ENCODE assay signal across 20 cellular contexts in genomic region chr3:197328198-197328597, GRCh38.
"Had no signal": no experiment of that assay in that cellular context is flagged by ENCODE, and none has a peak within 500 bp of the region (broad histone marks: within the 10 kb centered on the region; RNA-seq: fewer than 3 reads in every experiment).

No MANE protein-coding gene starts in this region.

- DNase-seq: activated B cell treated with CpG ODN at 0.5 μM for 24 hours; activated CD4-positive, alpha-beta memory T cell treated with anti-CD3 and anti-CD28 coated beads for 36 hours; activated CD4-positive, alpha-beta T cell treated with anti-CD3 and anti-CD28 coated beads for 1 hour; activated CD4-positive, alpha-beta T cell treated with anti-CD3 and anti-CD28 coated beads, Interleukin-2, amount 10 ng/mL, durations not matched to agents 24 days and 14 days; activated effector memory CD4-positive, alpha-beta T cell treated with anti-CD3 and anti-CD28 coated beads, Interleukin-2, amount 50 U/mL, for 16 hours; activated naive CD4-positive, alpha-beta T cell treated with Interleukin-2 at 50 U/mL for 16 hours; activated naive CD8-positive, alpha-beta T cell treated with anti-CD3 and anti-CD28 coated beads, Interleukin-2, amount 50 U/mL, for 24 hours; activated T-cell treated with anti-CD3 and anti-CD28 coated beads, Interleukin-2, amount 50 U/mL, for 4 hours; amniotic stem cell; KG1; NCI-H1048; NCI-H146; NCI-H187 treated with DMSO at 0.1 percent for 48 hours; NCI-H2081 treated with DMSO at 0.1 percent for 48 hours; NCI-H446 treated with DMSO at 0.1 percent for 48 hours; NCI-H524 treated with DMSO at 0.1 percent for 48 hours; NCI-H774; SIG-M5; T1000 had no signal

- ATAC-seq: activated naive CD4-positive, alpha-beta T cell treated with anti-CD3 and anti-CD28 coated beads, Interleukin-2, amount 50 U/mL, for 72 hours; activated T-cell treated with anti-CD3 and anti-CD28 coated beads, Interleukin-2, amount 50 U/mL, for 4 hours had no signal
